Comparison of ENCODE assay signal across 26 cellular contexts in the genomic region with DNA sequence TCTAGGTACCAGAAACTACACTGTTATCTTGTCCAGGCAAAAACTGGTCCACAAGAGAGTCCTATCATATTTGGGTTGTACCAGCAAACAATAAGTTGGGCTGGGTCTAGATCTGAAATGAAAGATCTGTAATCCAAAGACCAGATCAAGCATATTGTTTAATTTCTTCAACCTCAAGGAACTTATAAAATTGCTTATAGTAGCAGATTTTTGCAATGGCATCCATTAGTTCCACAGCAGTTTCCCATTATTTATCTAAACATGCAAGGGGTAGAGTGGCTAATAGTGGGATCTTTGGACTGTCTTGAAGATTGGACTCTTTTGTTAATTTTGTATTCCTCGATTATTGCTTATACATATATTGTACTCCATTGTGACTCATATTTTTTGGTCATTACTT.
"Had no signal": no experiment of that assay in that cellular context is flagged by ENCODE, and none has a peak within 500 bp of the region (broad histone marks: within the 10 kb centered on the region; RNA-seq: fewer than 3 reads in every experiment).

No MANE protein-coding gene starts in this region.

- DNase-seq: stimulated activated CD4-positive, alpha-beta T cell treated with anti-CD3 and anti-CD28 coated beads, Interleukin-2, amount 100 ng/mL, for 48 hours; stimulated activated CD4-positive, alpha-beta T cell treated with anti-CD3 and anti-CD28 coated beads, Interleukin-4, amount 100 ng/mL, for 1 hour; stimulated activated CD4-positive, alpha-beta T cell treated with anti-CD3 and anti-CD28 coated beads, Interleukin-4, amount 100 ng/mL, for 24 hours; stimulated activated CD4-positive, alpha-beta T cell treated with anti-CD3 and anti-CD28 coated beads, Interleukin-4, amount 100 ng/mL, for 4 hours; stimulated activated CD8-positive, alpha-beta memory T cell treated with anti-CD3 and anti-CD28 coated beads, Interleukin-4, amount 100 ng/mL, for 48 hours; stimulated activated naive B cell treated with anti-CD40 and anti-IgM and Interleukin-4, amounts not matched to agents 10 μg/mL and 1 μg/mL and 100 μg/mL, for 72 hours; stimulated activated naive CD4-positive, alpha-beta T cell; stimulated activated naive CD4-positive, alpha-beta T cell treated with Interleukin-2 at 50 U/mL for 16 hours; stimulated activated naive CD8-positive, alpha-beta T cell treated with anti-CD3 and anti-CD28 coated beads, Interleukin-15, amount 100 ng/mL, for 72 hours; stimulated activated naive CD8-positive, alpha-beta T cell treated with anti-CD3 and anti-CD28 coated beads, Interleukin-15, Interleukin-2, amounts not matched to agents 100 U/mL and 50 U/mL, for 24 hours; stomach; testis; thyroid gland; tibial artery; transverse colon; trophoblast cell; upper lobe of left lung; upper lobe of right lung had no signal

- ATAC-seq: stimulated activated effector memory CD8-positive, alpha-beta T cell treated with anti-CD3 and anti-CD28 coated beads, Interleukin-12 subunit alpha, Interleukin-12 subunit beta, amount 100 ng/mL, for 72 hours; stimulated activated memory B cell treated with anti-CD40 and anti-IgM and Interleukin-4, amounts not matched to agents 10 μg/mL and 1 μg/mL and 100 μg/mL, for 72 hours; stimulated activated naive B cell treated with anti-CD40 and anti-IgM and Interleukin-4, amounts not matched to agents 10 μg/mL and 1 μg/mL and 100 μg/mL, for 72 hours; stimulated activated naive CD8-positive, alpha-beta T cell treated with anti-CD3 and anti-CD28 coated beads, Interleukin-15, amount 100 ng/mL, for 72 hours; stimulated activated naive CD8-positive, alpha-beta T cell treated with anti-CD3 and anti-CD28 coated beads, Interleukin-15, Interleukin-2, amounts not matched to agents 100 U/mL and 50 U/mL, for 24 hours; upper lobe of right lung had no signal

- H3K9me3 ChIP-seq: stomach, suprapubic skin, testis, thoracic aorta, thyroid gland, tibial artery, tibial nerve, transverse colon, upper lobe of left lung, upper lobe of right lung, uterus, vagina had no signal

- H3K27me3 ChIP-seq: testis, thyroid gland, tibial artery, tibial nerve, upper lobe of left lung, upper lobe of right lung, uterus, vagina had no signal

- H3K4me3 ChIP-seq: stomach, suprapubic skin, testis, thoracic aorta, thyroid gland, tibial artery, tibial nerve, transverse colon, upper lobe of left lung, upper lobe of right lung, uterus, vagina had no signal

- H3K27ac ChIP-seq: suprapubic skin, thyroid gland, tibial artery, tibial nerve, transverse colon, upper lobe of left lung, upper lobe of right lung, vagina had no signal

- H3K4me1 ChIP-seq: suprapubic skin, testis, thyroid gland, tibial artery, tibial nerve, transverse colon, upper lobe of left lung, upper lobe of right lung, uterus, vagina had no signal

- H3K36me3 ChIP-seq: stomach, suprapubic skin, thoracic aorta, thyroid gland, tibial artery, tibial nerve, transverse colon, upper lobe of left lung, upper lobe of right lung, uterus, vagina had no signal

- FAIRE-seq: urothelium cell line had no signal
